Comparison of ENCODE assay signal across 11 cellular contexts in the genomic region with DNA sequence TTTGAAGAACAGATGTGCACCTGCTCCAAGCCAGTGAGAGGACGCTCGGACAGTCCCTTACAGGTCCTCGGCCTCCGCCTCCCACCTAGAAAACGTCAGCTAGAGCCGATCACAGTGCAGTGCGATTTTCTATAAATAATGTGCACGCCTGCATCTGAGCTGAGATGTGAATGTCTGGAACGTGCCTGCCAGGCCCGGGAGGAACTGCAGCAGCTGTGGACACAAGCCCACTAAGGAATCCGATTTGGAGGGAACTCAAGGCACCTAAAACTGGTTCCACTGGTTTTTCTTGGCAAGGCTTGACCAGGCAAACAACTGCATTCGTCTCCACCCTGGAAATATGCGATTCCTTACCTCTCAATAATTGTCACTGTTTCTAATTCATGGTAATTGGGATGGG.
DNase-seq lines count a peak whose midpoint lies in the region; TF ChIP-seq lines count a peak whose summit lies in the region.
"Had no signal": no experiment of that assay in that cellular context is flagged by ENCODE, and none has a peak within 500 bp of the region (broad histone marks: within the 10 kb centered on the region; RNA-seq: fewer than 3 reads in every experiment).

No MANE protein-coding gene starts in this region.

- H3K27ac ChIP-seq in esophagus squamous epithelium (peak overlapping the region; percentile 15 to 63 (median 50)), parathyroid adenoma (peak overlapping the region; percentile 83)

- 22 to 32% methylated on average over 13 of the region's 13 CpGs for WGBS in esophagus squamous epithelium, 2 donors

- intact Hi-C loops in esophagus squamous epithelium (cut with DNase I) = no loop called here

- no peaks in the 10 kb centered on the region for H3K27me3 ChIP-seq in esophagus squamous epithelium
- H3K27me3 ChIP-seq in parathyroid adenoma (ENCODE audit: control insufficient read depth, insufficient read depth, low read length) = no peaks in the 10 kb centered on the region

- no peak for TF ChIP-seq POLR2A in esophagus squamous epithelium (IDR thresholded peaks at IDR 0.05)

- no peaks in the 10 kb centered on the region for H3K9me3 ChIP-seq in esophagus squamous epithelium
- H3K9me3 ChIP-seq in parathyroid adenoma (ENCODE audit: control insufficient read depth, low read length) = no peaks in the 10 kb centered on the region

- in situ Hi-C loops in G401 (cut with HindIII; ENCODE audit: low sequenced_read_pairs) = no loop called here

- H3K9ac ChIP-seq in parathyroid adenoma = no peak overlapping the region

- H3K4me3 ChIP-seq in esophagus squamous epithelium (peak overlapping the region in 1 of 4 donors; percentile 9), parathyroid adenoma (ENCODE audit: low read depth, low read length) (peak overlapping the region; percentile 19)

- H3K4me2 ChIP-seq in parathyroid adenoma (ENCODE audit: low read length) = peak overlapping the region; percentile 64

- H3K79me2 ChIP-seq in parathyroid adenoma = no peaks in the 10 kb centered on the region

- TF ChIP-seq CTCF in esophagus squamous epithelium (IDR thresholded peaks at IDR 0.05) (no peak), parathyroid adenoma (IDR thresholded peaks at IDR 0.05) (no peak)

- peak; percentile 61 for DNase-seq in DMS153 (lab: John Stamatoyannopoulos, UW)
- peak; percentile 19 for DNase-seq in NCI-H2196 treated with DMSO at 0.1 percent for 48 hours (lab: John Stamatoyannopoulos, UW; ENCODE audit: unreplicated experiment)
- DNase-seq in esophagus squamous epithelium (lab: John Stamatoyannopoulos, UW) = no peak
- no peak for DNase-seq in ecto neural progenitor cell (ENCODE audit: low spot score)
- DNase-seq in DMS 273 (lab: John Stamatoyannopoulos, UW; ENCODE audit: unreplicated experiment) = no peak
- DNase-seq in stimulated activated CD4-positive, alpha-beta T cell treated with anti-CD3 and anti-CD28 coated beads, Interleukin-15, amount 100 ng/mL, for 24 hours = no peak
- DNase-seq in G401 (ENCODE audit: low spot score) = no peak
- DNase-seq: H7, islet precursor cell, OCI-M1 had no signal

- H3K4me1 ChIP-seq in esophagus squamous epithelium (peaks cover 18 to 70% (median 24%) of the 10 kb centered on the region in 3 donors), parathyroid adenoma (peaks cover 49% of the 10 kb centered on the region)

- H2AFZ ChIP-seq in parathyroid adenoma = no peak overlapping the region

- H3K36me3 ChIP-seq in esophagus squamous epithelium (no peaks in the 10 kb centered on the region), parathyroid adenoma (ENCODE audit: control insufficient read depth, insufficient read depth, low read length) (no peaks in the 10 kb centered on the region)

Comparison
In these comparisons a context has a peak if more than half of its experiments do, and no peak if none do; other contexts are left out.
1. DNase-seq: peak in DMS153 (single experiment) and NCI-H2196 treated with DMSO at 0.1 percent for 48 hours (single experiment); none in esophagus squamous epithelium (single experiment), ecto neural progenitor cell (single experiment), DMS 273 (single experiment), stimulated activated CD4-positive, alpha-beta T cell treated with anti-CD3 and anti-CD28 coated beads, Interleukin-15, amount 100 ng/mL, for 24 hours (single experiment) and G401 (single experiment).